ENCODE assay signal across 19 cellular contexts in the genomic region with DNA sequence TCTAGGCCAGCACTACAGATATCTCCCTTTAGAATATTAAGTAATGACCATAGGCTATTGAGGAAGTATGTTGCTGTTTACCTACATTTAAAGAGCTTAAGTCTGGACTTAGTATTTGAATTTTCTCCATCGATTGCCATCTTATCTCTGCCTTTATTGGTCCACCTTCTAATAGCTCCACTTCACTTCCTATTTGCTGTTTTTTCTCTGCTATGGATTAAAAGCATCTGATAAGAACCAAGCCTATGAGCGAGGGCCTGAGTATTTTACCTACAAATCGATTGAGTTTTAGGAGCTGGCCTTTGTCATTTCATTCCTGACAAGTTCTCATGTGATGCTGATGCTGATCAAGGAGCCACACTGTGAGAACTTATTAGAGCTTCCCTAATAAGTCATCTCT. TPM values are rescaled to one million over a fixed set of nuclear protein-coding genes. Genes with fewer than 3 reads are reported as not detected.
DNase-seq lines count a peak whose midpoint lies in the region; ATAC-seq and TF ChIP-seq lines count a peak whose summit lies in the region.
"Had no signal": no experiment of that assay in that cellular context is flagged by ENCODE, and none has a peak within 500 bp of the region (broad histone marks: within the 10 kb centered on the region; RNA-seq: fewer than 3 reads in every experiment).

No MANE protein-coding gene starts in this region.

- no peak for ATAC-seq in activated naive CD4-positive, alpha-beta T cell treated with anti-CD3 and anti-CD28 coated beads, Interleukin-2, amount 50 U/mL, for 72 hours
- ATAC-seq: K562, Panc1, Right ventricle myocardium inferior had no signal

- H3K9ac ChIP-seq in OCI-LY1 (ENCODE audit: low read length) = peak overlapping the region; percentile 65; the same call in 1 of the 2 replicates

- H3K27me3 ChIP-seq in OCI-LY1 (ENCODE audit: insufficient read depth, low read length) = no peaks in the 10 kb centered on the region

- no peak for DNase-seq in activated naive CD4-positive, alpha-beta T cell treated with anti-CD3 and anti-CD28 coated beads, Interleukin-2, amount 50 U/mL, for 72 hours (ENCODE audit: low spot score in 2 of 2)
- peak; percentile 34 for DNase-seq in fibroblast of villous mesenchyme (ENCODE audit: low read depth)
- peak; percentile 7 for DNase-seq in ureter (ENCODE audit: low spot score)
- DNase-seq in retina = no peak
- DNase-seq in SHP77 treated with DMSO at 0.1 percent for 48 hours (lab: John Stamatoyannopoulos, UW) = no peak
- DNase-seq in DMS 273 (lab: John Stamatoyannopoulos, UW; ENCODE audit: unreplicated experiment) = no peak
- DNase-seq: CD4-positive, CD25-positive, alpha-beta regulatory T cell; DMS79 treated with DMSO at 0.1 percent for 48 hours; GF-D8; HFFc6; NCI-H1048; NCI-H1694 treated with DMSO at 0.1 percent for 48 hours; NCI-H446 had no signal

- no peak overlapping the region for H2AFZ ChIP-seq in OCI-LY1 (ENCODE audit: low read length)

- no peak overlapping the region for H3K4me3 Mint-ChIP-seq in activated naive CD4-positive, alpha-beta T cell treated with anti-CD3 and anti-CD28 coated beads, Interleukin-2, amount 50 U/mL, for 24 hours

- no peaks in the 10 kb centered on the region for H4K20me1 ChIP-seq in OCI-LY1 (ENCODE audit: insufficient read depth, low read length)

- TF ChIP-seq CTCF in OCI-LY1 (IDR thresholded peaks at IDR 0.05; ENCODE audit: low read length) (no peak), fibroblast of villous mesenchyme (IDR thresholded peaks at IDR 0.05; ENCODE audit: insufficient read depth, low read depth, low read length) (no peak)

- H3K79me2 ChIP-seq in OCI-LY1 (ENCODE audit: insufficient read depth, low read length) = no peaks in the 10 kb centered on the region

- H3K9me3 ChIP-seq in OCI-LY1 (ENCODE audit: low read length) = no peaks in the 10 kb centered on the region

- no peaks in the 10 kb centered on the region for H3K9me2 ChIP-seq in OCI-LY1 (ENCODE audit: low read depth, low read length)

- H3F3A ChIP-seq in OCI-LY1 (ENCODE audit: insufficient read depth, low read length) = 0 out of 2 replicates have a peak, but pooled peaks cover 3% of the 10 kb centered on the region

- peaks cover 42% of the 10 kb centered on the region for H3K4me1 Mint-ChIP-seq in activated naive CD4-positive, alpha-beta T cell treated with anti-CD3 and anti-CD28 coated beads, Interleukin-2, amount 50 U/mL, for 24 hours

- H3K27ac Mint-ChIP-seq in activated naive CD4-positive, alpha-beta T cell treated with anti-CD3 and anti-CD28 coated beads, Interleukin-2, amount 50 U/mL, for 24 hours = peak overlapping the region; percentile 76
- H3K27ac Mint-ChIP-seq in activated naive CD4-positive, alpha-beta T cell treated with anti-CD3 and anti-CD28 coated beads, Interleukin-2, amount 50 U/mL, for 72 hours = no peak overlapping the region

- peak overlapping the region; percentile 98 for H3K27ac ChIP-seq in OCI-LY1 (ENCODE audit: low read depth, low read length, poor library complexity, severe bottlenecking)
- H3K27ac ChIP-seq: HL-60 had no signal

- H3K27me3 Mint-ChIP-seq in activated naive CD4-positive, alpha-beta T cell treated with anti-CD3 and anti-CD28 coated beads, Interleukin-2, amount 50 U/mL, for 24 hours = no peaks in the 10 kb centered on the region
- H3K27me3 Mint-ChIP-seq: CD4-positive, CD25-positive, alpha-beta regulatory T cell had no signal

- H3K9me3 Mint-ChIP-seq in activated naive CD4-positive, alpha-beta T cell treated with anti-CD3 and anti-CD28 coated beads, Interleukin-2, amount 50 U/mL, for 24 hours = peaks cover 6% of the 10 kb centered on the region
- H3K9me3 Mint-ChIP-seq in activated naive CD4-positive, alpha-beta T cell treated with anti-CD3 and anti-CD28 coated beads, Interleukin-2, amount 50 U/mL, for 72 hours = peaks cover 4 to 11% of the 10 kb centered on the region in 2 donors
- H3K9me3 Mint-ChIP-seq: HFFc6 had no signal

- H3K4me2 ChIP-seq in OCI-LY1 (ENCODE audit: low read length) = peak overlapping the region; percentile 89

- no peaks in the 10 kb centered on the region for H3K36me3 ChIP-seq in OCI-LY1 (ENCODE audit: insufficient read depth, low read length)

- H3K4me3 ChIP-seq in OCI-LY1 (ENCODE audit: low read depth, low read length, poor library complexity, severe bottlenecking) (peak overlapping the region; percentile 59), fibroblast of villous mesenchyme (ENCODE audit: low read depth, low read length) (no peak overlapping the region)
- H3K4me3 ChIP-seq: K562 had no signal

- peaks cover 4% of the 10 kb centered on the region for H3K36me3 Mint-ChIP-seq in activated naive CD4-positive, alpha-beta T cell treated with anti-CD3 and anti-CD28 coated beads, Interleukin-2, amount 50 U/mL, for 24 hours
- H3K36me3 Mint-ChIP-seq in activated naive CD4-positive, alpha-beta T cell treated with anti-CD3 and anti-CD28 coated beads, Interleukin-2, amount 50 U/mL, for 72 hours = peaks cover 5 to 15% of the 10 kb centered on the region in 2 donors
- H3K36me3 Mint-ChIP-seq: CD4-positive, CD25-positive, alpha-beta regulatory T cell had no signal

- peaks cover 70% of the 10 kb centered on the region for H3K4me1 ChIP-seq in OCI-LY1 (ENCODE audit: insufficient read depth, low read length, severe bottlenecking)

RNA-seq across cellular contexts. Expression of gene AKAP13, which starts 52.6 kb away (rescaled TPM):
- total RNA-seq in activated naive CD4-positive, alpha-beta T cell treated with anti-CD3 and anti-CD28 coated beads, Interleukin-2, amount 50 U/mL, for 72 hours = 100 to 1,000 TPM; 105 to 106 TPM
- 116 and 164 TPM in 2 replicates for total RNA-seq in fibroblast of villous mesenchyme
- total RNA-seq in ureter = 264 TPM

Comparison
In these comparisons a context has a peak if more than half of its experiments do, and no peak if none do; other contexts are left out.
1. DNase-seq: peak in fibroblast of villous mesenchyme (single experiment) and ureter (single experiment); none in activated naive CD4-positive, alpha-beta T cell treated with anti-CD3 and anti-CD28 coated beads, Interleukin-2, amount 50 U/mL, for 72 hours (0 of 2), retina (single experiment), SHP77 treated with DMSO at 0.1 percent for 48 hours (single experiment) and DMS 273 (single experiment).